In the genomic region with DNA sequence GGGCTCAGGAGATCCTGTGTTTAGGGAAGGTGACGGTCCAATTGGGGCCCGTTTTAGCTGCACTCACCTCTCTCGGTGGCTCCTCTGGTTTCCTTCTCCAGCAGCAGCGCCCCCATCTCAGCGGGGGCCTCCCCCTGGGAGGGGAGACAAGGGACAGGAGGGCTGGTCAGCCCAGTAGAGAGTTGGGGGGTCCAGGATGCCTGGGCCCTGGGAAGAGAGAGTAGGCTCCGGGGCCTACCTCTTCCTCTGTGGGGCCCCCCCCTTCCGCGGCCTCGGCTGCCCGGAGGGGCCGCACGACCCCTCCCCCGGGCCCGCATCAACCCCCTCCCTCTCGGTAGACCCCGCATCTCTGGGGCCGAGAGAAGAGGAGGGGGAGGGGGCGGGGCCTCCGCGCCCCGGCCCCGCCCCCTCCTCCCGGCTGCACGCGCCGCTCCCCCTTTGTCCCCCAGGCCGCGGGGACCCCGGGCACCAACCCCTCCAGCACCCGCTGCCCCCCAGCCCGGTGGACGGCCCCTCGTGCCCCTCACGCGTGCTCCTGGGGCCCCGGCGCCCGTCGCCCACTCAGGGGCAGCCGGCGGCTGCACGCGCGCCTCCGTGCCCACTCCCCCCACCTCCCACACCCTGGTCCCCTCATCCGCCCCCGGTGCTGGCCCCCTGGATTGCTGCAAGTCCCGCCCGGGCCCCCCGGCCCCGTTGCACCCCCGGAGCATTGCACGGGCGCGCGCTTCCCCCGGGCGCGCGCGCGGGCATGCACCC, we compare ENCODE assay signal across 8 cellular contexts. TPM values are rescaled to one million over a fixed set of nuclear protein-coding genes. Genes with fewer than 3 reads are reported as not detected.
DNase-seq lines count a peak whose midpoint lies in the region; ATAC-seq, FAIRE-seq and TF ChIP-seq lines count a peak whose summit lies in the region.

No MANE protein-coding gene starts in this region.

- H3K27ac ChIP-seq in 22Rv1 (peak overlapping the region; percentile 92), temporal lobe (ENCODE audit: low read depth, low read length) (peak overlapping the region; percentile 69)

- in situ Hi-C loops in ACHN (cut with HindIII; ENCODE audit: low pct_ligation_motif_present, low pct_unique_long_range_greater_than_20kb, low sequenced_read_pairs), result no loop called here

- no peaks in the 10 kb centered on the region for H3K9me3 ChIP-seq in adipocyte (ENCODE audit: control insufficient read depth, low read length)

- DNase-seq in adipocyte (ENCODE audit: low read depth), result peak; percentile 34
- DNase-seq in kidney epithelial cell (ENCODE audit: low read depth), result no peak
- no peak for DNase-seq in ACHN
- DNase-seq in GM19239 (ENCODE audit: insufficient read length, low spot score), result no peak
- DNase-seq in left lobe of liver (ENCODE audit: low spot score), result no peak

- H3K27me3 ChIP-seq in adipocyte (replicated peaks; ENCODE audit: control insufficient read depth, insufficient read depth, low read length) (no peaks in the 10 kb centered on the region), kidney epithelial cell (ENCODE audit: control insufficient read depth, insufficient read depth, low read length) (no peaks in the 10 kb centered on the region)

- TF ChIP-seq CTCF in 22Rv1 (IDR thresholded peaks at IDR 0.05) (no peak), kidney epithelial cell (IDR thresholded peaks at IDR 0.05; ENCODE audit: insufficient read depth, low read length, poor library complexity, severe bottlenecking) (no peak)

- H3K36me3 ChIP-seq in adipocyte (ENCODE audit: control insufficient read depth, insufficient read depth, low read length, severe bottlenecking) (peaks cover 22% of the 10 kb centered on the region), kidney epithelial cell (ENCODE audit: control insufficient read depth, insufficient read depth, low read length) (peaks cover 1% of the 10 kb centered on the region)

- H3K4me3 ChIP-seq in adipocyte (ENCODE audit: low read length), result peak overlapping the region; percentile 94
- H3K4me3 ChIP-seq in kidney epithelial cell (ENCODE audit: low read depth, low read length), result peak overlapping the region; percentile 83

- peaks cover 20% of the 10 kb centered on the region for H3K4me1 ChIP-seq in adipocyte (ENCODE audit: control insufficient read depth, insufficient read depth, low read length)

- H3K9ac ChIP-seq in adipocyte (ENCODE audit: low read length), result peak overlapping the region; percentile 91

- ATAC-seq in HG02759 (IDR thresholded peaks at IDR 0.05; ENCODE audit: unreplicated experiment) (peak; percentile 30), left lobe of liver (no peak)

- FAIRE-seq in GM19239 (lab: Jason Lieb, UNC), result no peak

RNA-seq across cellular contexts. Expression of a gene that starts 0.5 kb away (rescaled TPM):
- total RNA-seq in kidney epithelial cell (55.7 and 59.3 TPM in 2 replicates), temporal lobe (65.6 TPM), left lobe of liver (15.7 TPM)

RNA-seq across cellular contexts. Expression of a gene that starts 4.9 kb away (rescaled TPM):
- 3.0 and 4.9 TPM in 2 replicates for total RNA-seq in kidney epithelial cell
- 21.9 TPM for total RNA-seq in temporal lobe
- 0.86 TPM for total RNA-seq in left lobe of liver

RNA-seq across cellular contexts. Expression of a gene that starts 18.2 kb away (rescaled TPM):
- total RNA-seq in kidney epithelial cell (17.7 and 26.1 TPM in 2 replicates), temporal lobe (not detected), left lobe of liver (0.86 TPM)

RNA-seq across cellular contexts. Expression of a gene that starts 30.5 kb away (rescaled TPM):
- total RNA-seq in kidney epithelial cell (0.07 and 0.63 TPM in 2 replicates), temporal lobe (1.7 TPM), left lobe of liver (451 TPM)

RNA-seq across cellular contexts. Expression of a gene that starts 34.4 kb away (rescaled TPM):
- 142 and 152 TPM in 2 replicates for total RNA-seq in kidney epithelial cell
- 14.0 TPM for total RNA-seq in temporal lobe
- total RNA-seq in left lobe of liver, result 20.1 TPM

Comparison
In these comparisons a context has a peak if more than half of its experiments do, and no peak if none do; other contexts are left out.
1. RNA of a gene that starts 18.2 kb away (total RNA-seq): 17.7 to 26.1 TPM in kidney epithelial cell; 0.86 TPM in left lobe of liver (single experiment) and not detected in temporal lobe (single experiment); every median in the first group is over 10 times any median in the second.